ENCODE assay signal across 31 cellular contexts in the genomic region with DNA sequence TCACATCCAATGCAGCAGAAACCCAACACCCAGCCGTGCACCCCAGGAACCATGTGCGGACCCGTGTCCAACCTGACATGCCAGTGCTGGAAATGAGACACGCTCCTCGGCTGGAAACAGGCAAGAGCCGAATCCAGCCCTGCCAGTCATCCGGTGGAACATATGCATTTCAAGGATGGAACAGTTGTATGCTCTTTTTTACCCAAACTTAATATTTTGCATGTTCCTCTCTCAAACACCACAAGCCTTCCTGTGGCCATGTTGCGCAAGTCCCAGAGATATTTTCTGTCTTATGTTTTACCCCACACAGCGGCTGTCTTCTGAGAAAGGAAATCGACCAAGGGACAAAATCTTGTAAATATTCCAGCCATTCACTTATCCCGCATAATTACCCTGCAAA.
DNase-seq lines count a peak whose midpoint lies in the region; ATAC-seq, FAIRE-seq and TF ChIP-seq lines count a peak whose summit lies in the region.
"Had no signal": no experiment of that assay in that cellular context is flagged by ENCODE, and none has a peak within 500 bp of the region (broad histone marks: within the 10 kb centered on the region; RNA-seq: fewer than 3 reads in every experiment).

No MANE protein-coding gene starts in this region.

- no peak overlapping the region for H2AFZ ChIP-seq in HepG2 (ENCODE audit: low read length)

- TF ChIP-seq EP300 in HepG2 (IDR thresholded peaks at IDR 0.05; ENCODE audit: low read depth in 2 of 2, low read length in 2 of 2) = no peak
- TF ChIP-seq EP300 in HepG2 (CRISPR knock-in tag; IDR thresholded peaks at IDR 0.05; ENCODE audit: borderline replicate concordance) = no peak

- H3K27ac ChIP-seq in A673 (ENCODE audit: low read depth, low read length, poor library complexity, severe bottlenecking) = no peak overlapping the region
- H3K27ac ChIP-seq in HepG2 (ENCODE audit: extremely low read length, insufficient read depth, low read length) = no peak overlapping the region
- H3K27ac ChIP-seq: adrenal gland, C4-2B, Peyer's patch, SJSA1 had no signal

- no peak for TF ChIP-seq POLR2A in HepG2 (IDR thresholded peaks at IDR 0.05; ENCODE audit: insufficient read depth in 1 of 2, low read depth in 2 of 2, low read length in 2 of 2)

- in situ Hi-C loops in HepG2 (cut with HindIII; ENCODE audit: extremely low pct_ligation_motif_present, low pct_unique_long_range_greater_than_20kb) = no loop called here

- no peak overlapping the region for H3K4me3 Mint-ChIP-seq in HFFc6
- no peak overlapping the region for H3K4me3 Mint-ChIP-seq in T-helper 17 cell
- H3K4me3 Mint-ChIP-seq: brain, H9, IgD-negative memory B cell, naive B cell had no signal

- WGBS in HepG2 (ENCODE audit: low lambda C conversion rate) = 46% methylated on average over 11 of the region's 11 CpGs

- peak; percentile 6 for DNase-seq in A673 (ENCODE audit: low spot score)
- peak; percentile 24 for DNase-seq in KG1 (lab: John Stamatoyannopoulos, UW)
- peak; percentile 26 for DNase-seq in RPMI7951 (ENCODE audit: low read depth)
- no peak for DNase-seq in HepG2 (ENCODE audit: low spot score)
- no peak for DNase-seq in NCI-H2107 (lab: John Stamatoyannopoulos, UW)
- no peak for DNase-seq in HFFc6
- no peak for DNase-seq in T-helper 17 cell
- DNase-seq: ACHN; activated CD4-positive, alpha-beta T cell treated with anti-CD3 and anti-CD28 coated beads for 4 hours; activated naive CD4-positive, alpha-beta T cell treated with Interleukin-2 at 50 U/mL for 16 hours; activated T-cell treated with anti-CD3 and anti-CD28 coated beads, Interleukin-2, amount 50 U/mL, for 48 hours; adrenal gland; foreskin fibroblast; left colon; mesendoderm; MM.1S; naive B cell; NCI-H1694; NCI-H774; Peyer's patch; retina; small intestine; substantia nigra; T-helper 2 cell had no signal

- no peak for FAIRE-seq in HepG2 (lab: Jason Lieb, UNC)
- FAIRE-seq: GM12892, small intestine had no signal

- peaks cover 4% of the 10 kb centered on the region; the same call in 1 of the 2 replicates for H3K27me3 Mint-ChIP-seq in HFFc6 (ENCODE audit: insufficient read depth)
- H3K27me3 Mint-ChIP-seq in T-helper 17 cell = no peaks in the 10 kb centered on the region
- H3K27me3 Mint-ChIP-seq: IgD-negative memory B cell, naive B cell had no signal

- H3K36me3 Mint-ChIP-seq in HFFc6 (ENCODE audit: low read depth) (no peaks in the 10 kb centered on the region), T-helper 17 cell (ENCODE audit: low read depth) (peaks cover 5% of the 10 kb centered on the region)
- H3K36me3 Mint-ChIP-seq: IgD-negative memory B cell had no signal

- TF ChIP-seq RAD21 in HepG2 (CRISPR knock-in tag; IDR thresholded peaks at IDR 0.05) = no peak

- H3K9me3 Mint-ChIP-seq in HFFc6 = peaks cover 34% of the 10 kb centered on the region

- H3K27me3 ChIP-seq in A673 (replicated peaks; ENCODE audit: insufficient read depth, low read depth, low read length, poor library complexity) = no peaks in the 10 kb centered on the region
- no peaks in the 10 kb centered on the region; a peak in 2 of 5 replicates for H3K27me3 ChIP-seq in HepG2 (ENCODE audit: control insufficient read depth in 1 of 2, insufficient read depth in 2 of 2, low read length in 2 of 2)
- H3K27me3 ChIP-seq: adrenal gland, Peyer's patch, SJSA1 had no signal

- no peaks in the 10 kb centered on the region for H3K79me2 ChIP-seq in HepG2 (ENCODE audit: insufficient read depth, low read length)

- H3K9me3 ChIP-seq in A673 (ENCODE audit: low read depth, low read length, poor library complexity, severe bottlenecking) (no peaks in the 10 kb centered on the region), HepG2 (ENCODE audit: low read length) (no peaks in the 10 kb centered on the region; the same call in 1 of the 2 replicates), T-helper 17 cell (ENCODE audit: control insufficient read depth, low read length, poor library complexity, severe bottlenecking) (no peaks in the 10 kb centered on the region)
- H3K9me3 ChIP-seq: adrenal gland, Peyer's patch, SJSA1 had no signal

- POLR2A ChIA-PET in A673 (lab: Charles Lee; ENCODE audit: low non-redundant PET) (no interaction called here), HepG2 (lab: Yijun Ruan, JAX) (no interaction called here)

- H3K4me2 ChIP-seq in HepG2 (ENCODE audit: low read depth, low read length) = no peak overlapping the region

- no peak overlapping the region for H3K9ac ChIP-seq in HepG2 (ENCODE audit: insufficient read depth, low read depth, low read length)

- intact Hi-C loops in A673 (cut with micrococcal nuclease; ENCODE audit: unreplicated experiment) = no loop called here
- intact Hi-C loops in HepG2 (cut with micrococcal nuclease; ENCODE audit: unreplicated experiment) = no loop called here

- H3K27ac Mint-ChIP-seq in HFFc6 (no peak overlapping the region), T-helper 17 cell (no peak overlapping the region)
- H3K27ac Mint-ChIP-seq: brain, IgD-negative memory B cell, naive B cell had no signal

- H3K36me3 ChIP-seq in A673 (ENCODE audit: insufficient read depth, low read length, poor library complexity, severe bottlenecking) (no peaks in the 10 kb centered on the region), HepG2 (replicated peaks in 1 of 2; ENCODE audit: control insufficient read depth in 1 of 2, insufficient read depth in 2 of 2, low read length in 2 of 2) (no peaks in the 10 kb centered on the region)
- H3K36me3 ChIP-seq: adrenal gland, Peyer's patch, SJSA1 had no signal

- no peaks in the 10 kb centered on the region for H4K20me1 ChIP-seq in HepG2 (ENCODE audit: insufficient read depth, low read length)

- CTCF ChIA-PET in A673 (lab: Charles Lee) (no interaction called here), HepG2 (lab: Yijun Ruan, JAX; ENCODE audit: low intra/inter-chr PET ratio, low total read pairs) (no interaction called here)

- BruUV-seq in A673 (replicated peaks; lab: Mats Ljungman, UMichigan) = no TSS peak
- BruUV-seq in HepG2 (replicated peaks; lab: Mats Ljungman, UMichigan) = no TSS peak

- H3K4me1 ChIP-seq in A673 (ENCODE audit: insufficient read depth, low read length, poor library complexity, severe bottlenecking) (no peaks in the 10 kb centered on the region), HepG2 (ENCODE audit: insufficient read depth, low read length) (no peaks in the 10 kb centered on the region)
- H3K4me1 ChIP-seq: adrenal gland, Peyer's patch, SJSA1 had no signal

- no peak for TF ChIP-seq CTCF in A673 (conservative IDR thresholded peaks at IDR 0.05; ENCODE audit: low read depth, low read length)
- no peak for TF ChIP-seq CTCF in HepG2 (CRISPR knock-in tag; IDR thresholded peaks at IDR 0.05)
- no peak for TF ChIP-seq CTCF in HFFc6 (IDR thresholded peaks at IDR 0.05)

- ATAC-seq in HepG2 (no peak), T-helper 17 cell (no peak), GM18867 (IDR thresholded peaks at IDR 0.05; ENCODE audit: unreplicated experiment) (no peak)
- ATAC-seq: left colon had no signal

- H3K4me3 ChIP-seq in A673 (ENCODE audit: low read depth, low read length, poor library complexity, severe bottlenecking) (no peak overlapping the region), HepG2 (replicated peaks in 1 of 3; ENCODE audit: insufficient read depth in 1 of 3, low read depth in 2 of 3, low read length in 3 of 3) (no peak overlapping the region)
- H3K4me3 ChIP-seq: adrenal gland, Peyer's patch, SJSA1 had no signal

- H3K4me1 Mint-ChIP-seq in HFFc6 (ENCODE audit: low read depth) (no peaks in the 10 kb centered on the region; the same call in 1 of the 2 replicates), T-helper 17 cell (peaks cover 5% of the 10 kb centered on the region)
- H3K4me1 Mint-ChIP-seq: brain, H9, IgD-negative memory B cell, naive B cell had no signal

TF ChIP-seq in HepG2, 621 proteins besides CTCF, POLR2A, EP300 and RAD21:
- peak; percentile 37; the same call in 1 of the 2 replicates for TF ChIP-seq CEBPB (IDR thresholded peaks at IDR 0.05; ENCODE audit: borderline replicate concordance, low read depth, low read length)
- TF ChIP-seq, protein P1, sequence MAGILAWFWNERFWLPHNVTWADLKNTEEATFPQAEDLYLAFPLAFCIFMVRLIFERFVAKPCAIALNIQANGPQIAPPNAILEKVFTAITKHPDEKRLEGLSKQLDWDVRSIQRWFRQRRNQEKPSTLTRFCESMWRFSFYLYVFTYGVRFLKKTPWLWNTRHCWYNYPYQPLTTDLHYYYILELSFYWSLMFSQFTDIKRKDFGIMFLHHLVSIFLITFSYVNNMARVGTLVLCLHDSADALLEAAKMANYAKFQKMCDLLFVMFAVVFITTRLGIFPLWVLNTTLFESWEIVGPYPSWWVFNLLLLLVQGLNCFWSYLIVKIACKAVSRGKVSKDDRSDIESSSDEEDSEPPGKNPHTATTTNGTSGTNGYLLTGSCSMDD (CRISPR knock-in tag; IDR thresholded peaks at IDR 0.05) = no peak

Comparison
In these comparisons a context has a peak if more than half of its experiments do, and no peak if none do; other contexts are left out.
1. DNase-seq: peak in A673 (single experiment), KG1 (single experiment) and RPMI7951 (single experiment); none in HepG2 (single experiment), NCI-H2107 (single experiment), HFFc6 (single experiment) and T-helper 17 cell (0 of 3).